In the genomic region with DNA sequence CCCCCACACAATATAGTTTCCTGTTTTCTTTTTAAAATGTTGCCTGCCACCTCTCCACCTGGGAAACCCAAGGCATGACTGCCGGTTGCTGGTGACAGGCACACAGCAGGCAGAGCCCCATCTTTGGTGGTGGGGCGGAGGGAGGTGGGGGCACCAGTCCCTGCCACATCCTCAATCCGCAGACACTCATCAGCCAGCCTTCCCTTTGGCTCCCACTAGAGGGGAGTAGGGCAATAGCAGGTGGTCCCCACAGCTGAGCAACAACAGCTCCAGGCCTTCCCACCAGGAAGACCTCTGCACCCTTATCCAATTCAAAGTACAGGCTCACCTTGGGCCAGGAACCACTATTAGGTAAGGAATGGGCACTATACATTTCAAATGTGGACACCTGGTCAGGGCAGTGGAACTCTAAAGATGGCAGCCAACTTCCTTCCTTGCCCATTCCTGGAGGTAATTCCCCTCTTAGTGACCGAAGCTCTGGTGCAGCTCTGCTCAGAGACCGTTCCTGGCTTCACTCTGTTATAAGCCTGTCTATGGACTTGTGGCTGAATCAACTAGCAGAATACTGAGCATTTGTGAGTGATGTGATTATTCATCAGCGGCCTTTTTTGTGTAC, we compare ENCODE assay signal across 8 cellular contexts. TPM values are rescaled to one million over a fixed set of nuclear protein-coding genes. Genes with fewer than 3 reads are reported as not detected.
DNase-seq lines count a peak whose midpoint lies in the region; ATAC-seq and TF ChIP-seq lines count a peak whose summit lies in the region.

No MANE protein-coding gene starts in this region.

- no peaks in the 10 kb centered on the region for H3K9me3 ChIP-seq in GM23248 (ENCODE audit: low read depth)
- H3K9me3 ChIP-seq in SJCRH30 (replicated peaks), result no peaks in the 10 kb centered on the region

- H2AFZ ChIP-seq in GM23248, result no peak overlapping the region

- H3K79me2 ChIP-seq in GM23248 (ENCODE audit: insufficient read depth), result no peaks in the 10 kb centered on the region

- no peaks in the 10 kb centered on the region for H3K9me2 ChIP-seq in GM23248 (ENCODE audit: insufficient read depth)

- peaks cover 22% of the 10 kb centered on the region for H3K36me3 Mint-ChIP-seq in endothelial cell (ENCODE audit: low read depth, unreplicated experiment)
- H3K36me3 Mint-ChIP-seq in natural killer cell, result no peaks in the 10 kb centered on the region

- TF ChIP-seq CTCF in endothelial cell (IDR thresholded peaks at IDR 0.05; ENCODE audit: unreplicated experiment), result peak; percentile 64
- peak; percentile 50 for TF ChIP-seq CTCF in natural killer cell (IDR thresholded peaks at IDR 0.05)

- H3K27me3 ChIP-seq in GM23248 (replicated peaks; ENCODE audit: insufficient read depth) (no peaks in the 10 kb centered on the region), SJCRH30 (no peaks in the 10 kb centered on the region)

- intact Hi-C loops in natural killer cell (cut with micrococcal nuclease), result no loop called here

- H3K27me3 Mint-ChIP-seq in endothelial cell (ENCODE audit: unreplicated experiment), result peaks cover 2% of the 10 kb centered on the region
- no peaks in the 10 kb centered on the region for H3K27me3 Mint-ChIP-seq in natural killer cell (ENCODE audit: low read depth in 2 of 2)

- H4K20me1 ChIP-seq in GM23248 (ENCODE audit: insufficient read depth), result no peaks in the 10 kb centered on the region

- 64 to 67% methylated on average over 6 of the region's 6 CpGs for WGBS in GM23248 (ENCODE audit: low coverage in 1 of 2, low lambda C conversion rate in 2 of 2, missing lambda C conversion rate in 2 of 2), 2 experiments

- H3K4me3 ChIP-seq in GM23248, result no peak overlapping the region
- H3K4me3 ChIP-seq in SJCRH30, result no peak overlapping the region

- H3K36me3 ChIP-seq in GM23248 (ENCODE audit: low read depth) (peaks cover 4% of the 10 kb centered on the region; the same call in 1 of the 2 replicates), SJCRH30 (peaks cover 16% of the 10 kb centered on the region)

- H3K4me1 ChIP-seq in GM23248 (ENCODE audit: insufficient read depth), result no peaks in the 10 kb centered on the region
- H3K4me1 ChIP-seq in SJCRH30, result no peaks in the 10 kb centered on the region

- H3K9me3 Mint-ChIP-seq in endothelial cell (ENCODE audit: unreplicated experiment) (no peaks in the 10 kb centered on the region), natural killer cell (no peaks in the 10 kb centered on the region)

- H3K4me3 Mint-ChIP-seq in endothelial cell (ENCODE audit: unreplicated experiment) (no peak overlapping the region), natural killer cell (no peak overlapping the region)

- ATAC-seq in natural killer cell (peak; percentile 63 to 89 (median 83)), HG03565 (IDR thresholded peaks at IDR 0.05; ENCODE audit: unreplicated experiment) (no peak), HG03039 (IDR thresholded peaks at IDR 0.05; ENCODE audit: unreplicated experiment) (no peak)

- H3K4me1 Mint-ChIP-seq in endothelial cell (ENCODE audit: unreplicated experiment), result peaks cover 7% of the 10 kb centered on the region
- peaks cover 4 to 5% of the 10 kb centered on the region in 2 donors for H3K4me1 Mint-ChIP-seq in natural killer cell

- H3K4me2 ChIP-seq in GM23248 (ENCODE audit: unreplicated experiment), result no peak overlapping the region

- peak; percentile 33 for DNase-seq in Caki2 (ENCODE audit: low read depth)
- peak; percentile 54 for DNase-seq in GM23248
- DNase-seq in SJCRH30, result peak; percentile 60 to 75
- DNase-seq in endothelial cell (ENCODE audit: low spot score), result peak; percentile 57
- DNase-seq in natural killer cell, result no peak
- DNase-seq in NOMO-1 (lab: John Stamatoyannopoulos, UW; ENCODE audit: unreplicated experiment in 2 of 2), result no peak

- no peak overlapping the region for H3K9ac ChIP-seq in GM23248

- in situ Hi-C loops in Caki2 (cut with HindIII; ENCODE audit: low pct_unique_long_range_greater_than_20kb, low sequenced_read_pairs), result no loop called here
- in situ Hi-C loops in GM23248 (cut with MboI), result loop anchor here (10.0 kb wide), 1 partner anchor 58 kb away; no protein-coding TSS in a partner anchor

- no peak overlapping the region for H3K27ac Mint-ChIP-seq in endothelial cell (ENCODE audit: unreplicated experiment)
- H3K27ac Mint-ChIP-seq in natural killer cell, result peak overlapping the region in 1 of 2 donors; percentile 34

- H3K27ac ChIP-seq in GM23248, result no peak overlapping the region
- H3K27ac ChIP-seq in SJCRH30, result no peak overlapping the region

- H3F3A ChIP-seq in GM23248 (ENCODE audit: insufficient read depth), result no peaks in the 10 kb centered on the region

RNA-seq across cellular contexts. Expression of a gene that starts 13.9 kb away (rescaled TPM):
- 28.6 and 38.9 TPM in 2 replicates for total RNA-seq in Caki2 (2014; rRNA removed; shearing (Covaris generic); ENCODE audit: low replicate concordance)
- total RNA-seq in GM23248 (2014; rRNA removed; shearing (Covaris generic)), result 12.8 and 21.4 TPM in 2 replicates
- 14.3 and 20.9 TPM in 2 replicates for polyA plus RNA-seq in GM23248 (2016; fragmentation: Nextera tagmentation; extraction: Ambion mirVana)
- 25.9 and 28.1 TPM in 2 replicates for total RNA-seq in SJCRH30 (2014; rRNA removed; shearing (Covaris generic))
- total RNA-seq in endothelial cell (ENCODE audit: unreplicated experiment) (40.2 TPM), natural killer cell (10 to 100 TPM; 33.4 to 39.1 (median 34.3) TPM)

RNA-seq across cellular contexts. Expression of a gene that starts 14.1 kb away (rescaled TPM):
- 96.6 and 104 TPM in 2 replicates for total RNA-seq in Caki2 (2014; rRNA removed; shearing (Covaris generic); ENCODE audit: low replicate concordance)
- total RNA-seq in GM23248 (2014; rRNA removed; shearing (Covaris generic)), result 60.8 and 93.7 TPM in 2 replicates
- 93.1 and 99.1 TPM in 2 replicates for polyA plus RNA-seq in GM23248 (2016; fragmentation: Nextera tagmentation; extraction: Ambion mirVana)
- 63.4 and 74.0 TPM in 2 replicates for total RNA-seq in SJCRH30 (2014; rRNA removed; shearing (Covaris generic))
- 125 TPM for total RNA-seq in endothelial cell (ENCODE audit: unreplicated experiment)
- 100 to 1,000 TPM; 234 to 246 (median 240) TPM for total RNA-seq in natural killer cell

RNA-seq across cellular contexts. Expression of a gene that starts 19.8 kb away (rescaled TPM):
- total RNA-seq in Caki2 (2014; rRNA removed; shearing (Covaris generic); ENCODE audit: low replicate concordance), result not detected in 2 replicates
- total RNA-seq in GM23248 (2014; rRNA removed; shearing (Covaris generic)), result not detected in 2 replicates
- 0.08 and 0.16 TPM in 2 replicates for polyA plus RNA-seq in GM23248 (2016; fragmentation: Nextera tagmentation; extraction: Ambion mirVana)
- 0.14 and 0.18 TPM in 2 replicates for total RNA-seq in SJCRH30 (2014; rRNA removed; shearing (Covaris generic))
- total RNA-seq in endothelial cell (ENCODE audit: unreplicated experiment) (1.1 TPM), natural killer cell (1 to 10 TPM in 2 of 3 donors, under 1 TPM in 1; 0.95 to 2.0 (median 1.5) TPM)

Comparison
In these comparisons a context has a peak if more than half of its experiments do, and no peak if none do; other contexts are left out.
1. DNase-seq: peak in Caki2 (single experiment), GM23248 (single experiment), SJCRH30 (2 of 2) and endothelial cell (single experiment); none in natural killer cell (single experiment) and NOMO-1 (0 of 2).
2. ATAC-seq: peak in natural killer cell (3 of 3); none in HG03565 (single experiment) and HG03039 (single experiment).